ENCODE assay signal across 1 cellular context in the genomic region with DNA sequence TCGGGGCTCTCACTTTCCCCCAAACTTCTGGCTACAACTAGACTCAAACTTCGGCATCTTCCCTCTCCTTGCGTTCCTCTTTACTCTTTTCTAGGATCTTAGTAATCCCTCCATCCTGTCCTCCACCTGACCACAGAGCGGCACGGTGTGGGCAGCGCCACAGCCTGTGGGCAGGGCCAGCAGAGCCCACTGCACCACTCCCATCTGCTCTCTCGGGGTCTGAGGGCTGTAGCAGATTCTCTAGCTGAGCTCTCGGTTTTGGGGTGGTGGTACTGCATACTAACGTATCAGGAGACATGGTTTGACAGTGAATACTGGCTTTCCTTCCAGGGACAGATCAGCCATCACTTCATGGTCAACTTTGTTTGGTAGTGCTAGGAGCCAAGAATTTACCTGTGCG.
TF ChIP-seq lines count a peak whose summit lies in the region.

No MANE protein-coding gene starts in this region.

TF ChIP-seq in WTC11, 78 proteins besides CTCF, POLR2A, EP300 and RAD21 (continued from another document):
- no peak for TF ChIP-seq ZNF416 (CRISPR knock-in tag; IDR thresholded peaks at IDR 0.05)
- no peak for TF ChIP-seq SP1 (CRISPR knock-in tag; conservative IDR thresholded peaks at IDR 0.05)
- TF ChIP-seq ZNF396 (CRISPR knock-in tag; IDR thresholded peaks at IDR 0.05; ENCODE audit: borderline replicate concordance), result no peak
- TF ChIP-seq CREM (CRISPR knock-in tag; IDR thresholded peaks at IDR 0.05), result no peak
- TF ChIP-seq E2F5 (CRISPR knock-in tag; IDR thresholded peaks at IDR 0.05), result no peak
- TF ChIP-seq MXD4 (CRISPR knock-in tag; IDR thresholded peaks at IDR 0.05; ENCODE audit: borderline replicate concordance), result no peak
- no peak for TF ChIP-seq MLX (CRISPR knock-in tag; IDR thresholded peaks at IDR 0.05)
- TF ChIP-seq ESRRA (CRISPR knock-in tag; IDR thresholded peaks at IDR 0.05; ENCODE audit: borderline replicate concordance), result no peak
- TF ChIP-seq, protein P1, sequence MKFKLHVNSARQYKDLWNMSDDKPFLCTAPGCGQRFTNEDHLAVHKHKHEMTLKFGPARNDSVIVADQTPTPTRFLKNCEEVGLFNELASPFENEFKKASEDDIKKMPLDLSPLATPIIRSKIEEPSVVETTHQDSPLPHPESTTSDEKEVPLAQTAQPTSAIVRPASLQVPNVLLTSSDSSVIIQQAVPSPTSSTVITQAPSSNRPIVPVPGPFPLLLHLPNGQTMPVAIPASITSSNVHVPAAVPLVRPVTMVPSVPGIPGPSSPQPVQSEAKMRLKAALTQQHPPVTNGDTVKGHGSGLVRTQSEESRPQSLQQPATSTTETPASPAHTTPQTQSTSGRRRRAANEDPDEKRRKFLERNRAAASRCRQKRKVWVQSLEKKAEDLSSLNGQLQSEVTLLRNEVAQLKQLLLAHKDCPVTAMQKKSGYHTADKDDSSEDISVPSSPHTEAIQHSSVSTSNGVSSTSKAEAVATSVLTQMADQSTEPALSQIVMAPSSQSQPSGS (CRISPR knock-in tag; IDR thresholded peaks at IDR 0.05; ENCODE audit: borderline replicate concordance, low read depth), result no peak
- TF ChIP-seq, protein P2, sequence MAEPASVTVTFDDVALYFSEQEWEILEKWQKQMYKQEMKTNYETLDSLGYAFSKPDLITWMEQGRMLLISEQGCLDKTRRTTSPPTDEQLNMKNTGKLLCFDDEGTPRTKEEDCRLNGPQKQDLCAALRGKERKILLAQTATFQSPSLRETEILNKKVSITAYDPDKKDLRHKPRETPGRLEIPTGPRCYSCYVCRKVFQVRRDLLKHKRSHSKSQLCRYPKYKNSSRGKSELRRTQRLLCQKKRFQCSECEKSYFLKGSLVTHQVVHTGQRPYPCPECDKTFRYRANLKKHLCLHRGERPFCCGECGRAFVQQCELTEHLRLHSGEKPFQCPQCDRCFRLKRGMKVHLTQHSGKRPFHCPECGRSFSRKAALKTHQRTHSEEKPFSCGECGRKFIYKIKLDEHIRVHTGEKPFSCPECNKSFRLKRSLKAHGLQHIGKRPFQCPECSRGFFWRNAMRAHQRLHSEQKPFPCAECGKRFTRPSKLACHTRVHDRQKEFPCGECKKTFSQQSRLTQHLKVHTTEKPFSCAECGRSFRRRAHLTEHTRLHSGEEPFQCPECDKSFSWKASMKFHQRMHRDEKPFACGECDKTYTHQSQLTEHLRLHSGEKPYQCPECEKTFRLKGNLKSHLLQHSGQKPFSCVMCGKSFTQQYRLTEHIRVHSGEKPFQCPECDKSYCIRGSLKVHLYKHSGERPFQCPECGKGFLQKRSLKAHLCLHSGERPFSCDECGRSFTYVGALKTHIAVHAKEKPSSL (CRISPR knock-in tag; conservative IDR thresholded peaks at IDR 0.05), result no peak
- 0 out of 2 replicates have a peak, but pooled peaks have one; percentile 28 for TF ChIP-seq ZNF671 (CRISPR knock-in tag; IDR thresholded peaks at IDR 0.05)
- TF ChIP-seq JAZF1 (CRISPR knock-in tag; IDR thresholded peaks at IDR 0.05), result no peak
- no peak for TF ChIP-seq TCF7 (CRISPR knock-in tag; IDR thresholded peaks at IDR 0.05; ENCODE audit: low read depth)
- TF ChIP-seq NFE2L1 (CRISPR knock-in tag; IDR thresholded peaks at IDR 0.05), result no peak
- no peak for TF ChIP-seq ZNF138 (CRISPR knock-in tag; conservative IDR thresholded peaks at IDR 0.05)
